ENCODE assay signal across 13 cellular contexts in genomic region chr11:23311986-23312940, GRCh38.
DNase-seq lines count a peak whose midpoint lies in the region; ATAC-seq, FAIRE-seq and TF ChIP-seq lines count a peak whose summit lies in the region.
"Had no signal": no experiment of that assay in that cellular context is flagged by ENCODE, and none has a peak within 500 bp of the region (broad histone marks: within the 10 kb centered on the region; RNA-seq: fewer than 3 reads in every experiment).

No MANE protein-coding gene starts in this region.

- peak overlapping the region; percentile 86; the same call in 1 of the 2 replicates for H3K23ac ChIP-seq in IMR-90 (ENCODE audit: low read depth, low read length)

- H3K9ac ChIP-seq in IMR-90 (ENCODE audit: low read depth, low read length): no peak overlapping the region
- no peak overlapping the region for H3K9ac ChIP-seq in HepG2 (ENCODE audit: insufficient read depth, low read depth, low read length)

- peak overlapping the region; percentile 98 for H3K18ac ChIP-seq in IMR-90 (ENCODE audit: low read depth, low read length)

- ATAC-seq in IMR-90 (ENCODE audit: low read depth) (peak; percentile 74), HepG2 (no peak), HG03342 (IDR thresholded peaks at IDR 0.05; ENCODE audit: unreplicated experiment) (no peak), upper lobe of right lung (no peak)
- ATAC-seq: psoas muscle had no signal

- CTCF ChIA-PET in IMR-90 (lab: Yijun Ruan, JAX): no interaction called here
- CTCF ChIA-PET in HepG2 (lab: Yijun Ruan, JAX; ENCODE audit: low intra/inter-chr PET ratio, low total read pairs): no interaction called here

- H3K4me1 ChIP-seq in IMR-90 (ENCODE audit: control insufficient read depth, insufficient read depth, low read length) (peaks cover 4% of the 10 kb centered on the region), mesodermal cell (ENCODE audit: control insufficient read depth, insufficient read depth, low read length, poor library complexity, severe bottlenecking) (no peaks in the 10 kb centered on the region), HepG2 (ENCODE audit: insufficient read depth, low read length) (no peaks in the 10 kb centered on the region), upper lobe of right lung (no peaks in the 10 kb centered on the region)
- H3K4me1 ChIP-seq: psoas muscle, stomach had no signal

- peak overlapping the region; percentile 97 for H3K14ac ChIP-seq in IMR-90 (replicated peaks; ENCODE audit: low read depth, low read length)

- TF ChIP-seq CTCF in IMR-90 (conservative IDR thresholded peaks at IDR 0.05; ENCODE audit: low read depth, low read length) (no peak), brain microvascular endothelial cell (IDR thresholded peaks at IDR 0.05; ENCODE audit: low read depth, low read length, missing control alignments) (no peak), HepG2 (CRISPR knock-in tag; IDR thresholded peaks at IDR 0.05) (no peak), upper lobe of right lung (IDR thresholded peaks at IDR 0.05) (no peak)

- intact Hi-C loops in IMR-90 (cut with micrococcal nuclease) (no loop called here), HepG2 (cut with micrococcal nuclease; ENCODE audit: unreplicated experiment) (no loop called here), upper lobe of right lung (cut with DNase I) (no loop called here)

- TF ChIP-seq EP300 in HepG2 (IDR thresholded peaks at IDR 0.05; ENCODE audit: low read depth in 2 of 2, low read length in 2 of 2) (no peak), HepG2 (CRISPR knock-in tag; IDR thresholded peaks at IDR 0.05; ENCODE audit: borderline replicate concordance) (no peak)

- no peaks in the 10 kb centered on the region for H3K79me2 ChIP-seq in HepG2 (ENCODE audit: insufficient read depth, low read length)

- H3K36me3 ChIP-seq in IMR-90 (ENCODE audit: control insufficient read depth, insufficient read depth, low read length): no peaks in the 10 kb centered on the region
- no peaks in the 10 kb centered on the region for H3K36me3 ChIP-seq in brain microvascular endothelial cell (replicated peaks)
- H3K36me3 ChIP-seq in mesodermal cell (ENCODE audit: control insufficient read depth, insufficient read depth, low read length): no peaks in the 10 kb centered on the region
- no peaks in the 10 kb centered on the region for H3K36me3 ChIP-seq in HepG2 (replicated peaks in 1 of 2; ENCODE audit: control insufficient read depth in 1 of 2, insufficient read depth in 2 of 2, low read length in 2 of 2)
- no peaks in the 10 kb centered on the region for H3K36me3 ChIP-seq in upper lobe of right lung
- H3K36me3 ChIP-seq: stomach had no signal

- H3K4ac ChIP-seq in IMR-90 (ENCODE audit: low read depth, low read length): peak overlapping the region; percentile 95

- H4K91ac ChIP-seq in IMR-90 (ENCODE audit: insufficient read depth, low read depth, low read length): peak overlapping the region; percentile 87; the same call in 1 of the 2 replicates

- peak overlapping the region; percentile 59; the same call in 1 of the 2 replicates for H3K56ac ChIP-seq in IMR-90 (ENCODE audit: extremely low read depth, insufficient read depth, low read length)

- peak overlapping the region; percentile 98 for H2BK120ac ChIP-seq in IMR-90 (ENCODE audit: low read depth, low read length)

- no TSS peak for BruUV-seq in IMR-90 (replicated peaks; lab: Mats Ljungman, UMichigan)
- BruUV-seq in HepG2 (replicated peaks; lab: Mats Ljungman, UMichigan): no TSS peak

- H3K27me3 ChIP-seq in IMR-90 (ENCODE audit: control insufficient read depth, insufficient read depth, low read length): no peaks in the 10 kb centered on the region
- no peaks in the 10 kb centered on the region for H3K27me3 ChIP-seq in brain microvascular endothelial cell (replicated peaks)
- no peaks in the 10 kb centered on the region for H3K27me3 ChIP-seq in HepG2 (ENCODE audit: control insufficient read depth in 1 of 2, insufficient read depth in 2 of 2, low read length in 2 of 2)
- H3K27me3 ChIP-seq in upper lobe of right lung: no peaks in the 10 kb centered on the region
- H3K27me3 ChIP-seq: stomach had no signal

- DNase-seq in DMS79 (lab: John Stamatoyannopoulos, UW) (peak; percentile 7), IMR-90 (peak; percentile 74), brain microvascular endothelial cell (peak; percentile 51), HepG2 (ENCODE audit: low spot score) (no peak), upper lobe of right lung (no peak)
- DNase-seq: COR-L47, midbrain, NCI-H2171, psoas muscle, stomach had no signal

- peak overlapping the region; percentile 94 for H2BK5ac ChIP-seq in IMR-90 (ENCODE audit: low read depth, low read length, poor library complexity, severe bottlenecking)

- H3K4me3 ChIP-seq in IMR-90 (ENCODE audit: insufficient read depth, low read depth, low read length) (no peak overlapping the region), brain microvascular endothelial cell (ENCODE audit: low read depth, low read length) (no peak overlapping the region), mesodermal cell (ENCODE audit: extremely low read depth, insufficient read depth, low read length, poor library complexity, severe bottlenecking) (no peak overlapping the region), HepG2 (replicated peaks in 1 of 3; ENCODE audit: insufficient read depth in 1 of 3, low read depth in 2 of 3, low read length in 3 of 3) (no peak overlapping the region), upper lobe of right lung (no peak overlapping the region)
- H3K4me3 ChIP-seq: psoas muscle, stomach had no signal

- H3K9me3 ChIP-seq in IMR-90 (ENCODE audit: control insufficient read depth, insufficient read depth, low read length) (no peaks in the 10 kb centered on the region), mesodermal cell (ENCODE audit: control insufficient read depth, low read length) (no peaks in the 10 kb centered on the region), HepG2 (ENCODE audit: low read length) (no peaks in the 10 kb centered on the region), upper lobe of right lung (no peaks in the 10 kb centered on the region)
- H3K9me3 ChIP-seq: stomach had no signal

- no CpG with 5 or more reads among the region's 5 CpGs for WGBS in IMR-90 (ENCODE audit: extremely low coverage in 2 of 2, insufficient read length in 1 of 2), 2 experiments
- WGBS in mesodermal cell (ENCODE audit: insufficient coverage in 2 of 2), 2 experiments: 20% methylated on average over 1 of the region's 5 CpGs; no CpG with 5 or more reads in 1 of the 2 experiments
- WGBS in HepG2 (ENCODE audit: low lambda C conversion rate): 4% methylated on average over 5 of the region's 5 CpGs

- in situ Hi-C loops in IMR-90 (cut with MboI; ENCODE audit: low sequenced_read_pairs) (no loop called here), brain microvascular endothelial cell (cut with HindIII; ENCODE audit: low pct_ligation_motif_present, low sequenced_read_pairs) (no loop called here), HepG2 (cut with HindIII; ENCODE audit: extremely low pct_ligation_motif_present, low pct_unique_long_range_greater_than_20kb) (no loop called here)

- peak overlapping the region; percentile 59 for H4K5ac ChIP-seq in IMR-90 (ENCODE audit: low read depth, low read length)

- dilution Hi-C loops in IMR-90 (cut with HindIII; ENCODE audit: low sequenced_read_pairs, unreplicated experiment): no loop called here

- H3K4me2 ChIP-seq in IMR-90 (ENCODE audit: low read depth, low read length) (peak overlapping the region; percentile 31; the same call in 1 of the 2 replicates), HepG2 (ENCODE audit: low read depth, low read length) (no peak overlapping the region)

- peak overlapping the region; percentile 99 for H2BK20ac ChIP-seq in IMR-90 (ENCODE audit: low read depth, low read length)

- peak overlapping the region; percentile 73; the same call in 1 of the 2 replicates for H3K27ac ChIP-seq in IMR-90 (ENCODE audit: insufficient read depth, low read length)
- H3K27ac ChIP-seq in brain microvascular endothelial cell: peak overlapping the region; percentile 73
- peak overlapping the region; percentile 54 for H3K27ac ChIP-seq in mesodermal cell (ENCODE audit: low read depth, low read length, severe bottlenecking)
- no peak overlapping the region for H3K27ac ChIP-seq in HepG2 (ENCODE audit: extremely low read length, insufficient read depth, low read length)
- no peak overlapping the region for H3K27ac ChIP-seq in upper lobe of right lung
- H3K27ac ChIP-seq: psoas muscle, stomach had no signal

- no peak overlapping the region for H2AK9ac ChIP-seq in IMR-90 (replicated peaks; ENCODE audit: low read depth, low read length, poor library complexity)

- H2AFZ ChIP-seq in IMR-90 (replicated peaks; ENCODE audit: low read length, poor library complexity) (no peak overlapping the region), HepG2 (ENCODE audit: low read length) (no peak overlapping the region)

- POLR2A ChIA-PET in IMR-90 (lab: Charles Lee; ENCODE audit: unreplicated experiment) (interaction anchor here (0.6 to 0.7 kb wide), 2 partner anchors 46 to 591 kb away, joined by 3 read pairs; no protein-coding TSS in a partner anchor), HepG2 (lab: Yijun Ruan, JAX) (no interaction called here)

- H3K9me1 ChIP-seq in IMR-90 (ENCODE audit: insufficient read depth, low read length): no peaks in the 10 kb centered on the region

- peak overlapping the region; percentile 61 to 81 for H4K8ac ChIP-seq in IMR-90 (ENCODE audit: low read depth in 2 of 2, low read length in 2 of 2)

- TF ChIP-seq POLR2A in IMR-90 (IDR thresholded peaks at IDR 0.05; ENCODE audit: low read depth, low read length) (no peak), HepG2 (IDR thresholded peaks at IDR 0.05; ENCODE audit: insufficient read depth in 1 of 2, low read depth in 2 of 2, low read length in 2 of 2) (no peak)

- no peak for FAIRE-seq in HepG2 (lab: Jason Lieb, UNC)
- FAIRE-seq: TTC549 had no signal

- peak overlapping the region; percentile 88; the same call in 1 of the 2 replicates for H2AK5ac ChIP-seq in IMR-90 (ENCODE audit: low read depth, low read length)

- TF ChIP-seq RAD21 in IMR-90 (IDR thresholded peaks at IDR 0.05; ENCODE audit: low read length): no peak
- TF ChIP-seq RAD21 in HepG2 (CRISPR knock-in tag; IDR thresholded peaks at IDR 0.05): no peak

- H2BK15ac ChIP-seq in IMR-90 (ENCODE audit: low read depth, low read length): peak overlapping the region; percentile 65; the same call in 1 of the 3 replicates

- no peaks in the 10 kb centered on the region for H4K20me1 ChIP-seq in IMR-90 (ENCODE audit: insufficient read depth, low read length)
- H4K20me1 ChIP-seq in HepG2 (ENCODE audit: insufficient read depth, low read length): no peaks in the 10 kb centered on the region

- H3K79me1 ChIP-seq in IMR-90 (ENCODE audit: low read depth in 1 of 2, low read length in 2 of 2): no peaks in the 10 kb centered on the region

TF ChIP-seq in IMR-90, 13 proteins besides CTCF, POLR2A, EP300 and RAD21:
- TF ChIP-seq RFX5 (IDR thresholded peaks at IDR 0.05; ENCODE audit: low read depth, low read length): no peak
- 0 out of 2 replicates have a peak, but pooled peaks have one; percentile 0 for TF ChIP-seq MAFK (IDR thresholded peaks at IDR 0.05; ENCODE audit: low read depth, low read length)

TF ChIP-seq in HepG2, 621 proteins besides CTCF, POLR2A, EP300 and RAD21 (continues in another document):
- TF ChIP-seq DNMT3B (CRISPR knock-in tag; conservative IDR thresholded peaks at IDR 0.05) (no peak), PHB2 (IDR thresholded peaks at IDR 0.05; ENCODE audit: partially characterized antibody) (no peak), SAP130 (CRISPR knock-in tag; IDR thresholded peaks at IDR 0.05; ENCODE audit: low read depth) (no peak)

Comparison
In these comparisons a context has a peak if more than half of its experiments do, and no peak if none do; other contexts are left out.
1. DNase-seq: peak in DMS79 (single experiment), IMR-90 (single experiment) and brain microvascular endothelial cell (single experiment); none in HepG2 (single experiment) and upper lobe of right lung (single experiment).
2. H3K27ac ChIP-seq: peak in IMR-90 (single experiment), brain microvascular endothelial cell (single experiment) and mesodermal cell (single experiment); none in HepG2 (single experiment) and upper lobe of right lung (single experiment).